In genomic region chr17:81153340-81153803, GRCh38 we compare ENCODE assay signal across 11 cellular contexts. TPM values are rescaled to one million over a fixed set of nuclear protein-coding genes. Genes with fewer than 3 reads are reported as not detected.
A peak's percentile ranks its signal among the peaks of the same experiment; 100 is the strongest.
DNase-seq lines count a peak whose midpoint lies in the region; TF ChIP-seq lines count a peak whose summit lies in the region.
"Had no signal": no experiment of that assay in that cellular context is flagged by ENCODE, and none has a peak within 500 bp of the region (broad histone marks: within the 10 kb centered on the region; RNA-seq: fewer than 3 reads in every experiment).

No MANE protein-coding gene starts in this region.

- no peaks in the 10 kb centered on the region for H4K20me1 ChIP-seq in BLaER1 treated with 17β-estradiol and CSF1 and Interleukin-3, amounts not matched to agents 10 nM and 100 nM

- H3K79me1 ChIP-seq in mesenchymal stem cell (replicated peaks; ENCODE audit: low read length, poor library complexity, severe bottlenecking): no peaks in the 10 kb centered on the region

- no peak for TF ChIP-seq CTCF in astrocyte of the spinal cord (IDR thresholded peaks at IDR 0.05; ENCODE audit: low read depth, low read length)

- H3K14ac ChIP-seq in mesenchymal stem cell (ENCODE audit: low read length in 2 of 2): no peak overlapping the region

- H2BK120ac ChIP-seq in mesenchymal stem cell (ENCODE audit: low read depth, low read length): no peak overlapping the region

- H4K8ac ChIP-seq in mesenchymal stem cell (ENCODE audit: low read length): no peak overlapping the region

- no peak overlapping the region for H3K4ac ChIP-seq in mesenchymal stem cell (ENCODE audit: low read depth in 1 of 2, low read length in 2 of 2)

- in situ Hi-C loops in astrocyte of the spinal cord (cut with HindIII; ENCODE audit: low sequenced_read_pairs) (no loop called here), HAP-1 (cut with MboI; ENCODE audit: low sequenced_read_pairs) (no loop called here)

- H2AK5ac ChIP-seq in mesenchymal stem cell (ENCODE audit: low read length, severe bottlenecking): no peak overlapping the region

- peaks cover 52 to 91% (median 61%) of the 10 kb centered on the region in 10 experiments for H3K4me1 ChIP-seq in BLaER1 treated with 17β-estradiol and CSF1 and Interleukin-3, amounts not matched to agents 10 nM and 100 nM
- H3K4me1 ChIP-seq in mesenchymal stem cell (ENCODE audit: control insufficient read depth, insufficient read depth, low read depth, low read length) (peaks cover 2% of the 10 kb centered on the region), HAP-1 (no peaks in the 10 kb centered on the region)

- WGBS in mesenchymal stem cell: 86% methylated on average over 17 of the region's 17 CpGs

- peak overlapping the region; percentile 33 to 97 (median 59) for H3K4me2 ChIP-seq in BLaER1 treated with 17β-estradiol and CSF1 and Interleukin-3, amounts not matched to agents 10 nM and 100 nM
- H3K4me2 ChIP-seq in mesenchymal stem cell (ENCODE audit: low read length, poor library complexity, severe bottlenecking): no peak overlapping the region

- no peaks in the 10 kb centered on the region for H3K36me3 ChIP-seq in BLaER1 treated with 17β-estradiol and CSF1 and Interleukin-3, amounts not matched to agents 10 nM and 100 nM
- H3K36me3 ChIP-seq in mesenchymal stem cell (ENCODE audit: control insufficient read depth in 1 of 2, insufficient read depth in 2 of 2, low read depth in 1 of 2, low read length in 2 of 2) (no peaks in the 10 kb centered on the region), HAP-1 (replicated peaks) (no peaks in the 10 kb centered on the region)

- no peak overlapping the region for H2BK15ac ChIP-seq in mesenchymal stem cell (ENCODE audit: low read depth, poor library complexity, severe bottlenecking)

- H2BK12ac ChIP-seq in mesenchymal stem cell (ENCODE audit: low read length in 2 of 2): no peak overlapping the region

- no peak overlapping the region for H3K4me3 ChIP-seq in BLaER1 treated with 17β-estradiol and CSF1 and Interleukin-3, amounts not matched to agents 10 nM and 100 nM
- H3K4me3 ChIP-seq in astrocyte of the spinal cord (ENCODE audit: low read depth, low read length) (no peak overlapping the region), mesenchymal stem cell (ENCODE audit: insufficient read depth in 1 of 2, low read depth in 1 of 2, low read length in 2 of 2) (no peak overlapping the region), HAP-1 (no peak overlapping the region)

- peak overlapping the region in 4 of 11 experiments; percentile 22 to 66 (median 62); a peak in 6 of 22 replicates for H3K9ac ChIP-seq in BLaER1 treated with 17β-estradiol and CSF1 and Interleukin-3, amounts not matched to agents 10 nM and 100 nM
- H3K9ac ChIP-seq in mesenchymal stem cell (ENCODE audit: low read length): peak overlapping the region; percentile 26

- H3K18ac ChIP-seq in mesenchymal stem cell (ENCODE audit: low read depth in 1 of 2, low read length in 2 of 2): no peak overlapping the region

- H3K9me3 ChIP-seq in BLaER1 treated with 17β-estradiol and CSF1 and Interleukin-3, amounts not matched to agents 10 nM and 100 nM (replicated peaks in 1 of 11): no peaks in the 10 kb centered on the region
- H3K9me3 ChIP-seq in mesenchymal stem cell (ENCODE audit: control insufficient read depth, low read length) (no peaks in the 10 kb centered on the region), HAP-1 (no peaks in the 10 kb centered on the region)

- no peak overlapping the region for H4K91ac ChIP-seq in mesenchymal stem cell (ENCODE audit: low read length)

- H3K27ac ChIP-seq in BLaER1 treated with 17β-estradiol and CSF1 and Interleukin-3, amounts not matched to agents 10 nM and 100 nM: peak overlapping the region in 9 of 11 experiments; percentile 8 to 85 (median 70); a peak in 12 of 22 replicates
- H3K27ac ChIP-seq in mesenchymal stem cell (ENCODE audit: low read length, poor library complexity, severe bottlenecking): no peak overlapping the region

- peaks cover 0 to 7% (median 0%) of the 10 kb centered on the region in 11 experiments; a peak in 1 of 22 replicates for H3K27me3 ChIP-seq in BLaER1 treated with 17β-estradiol and CSF1 and Interleukin-3, amounts not matched to agents 10 nM and 100 nM
- H3K27me3 ChIP-seq in mesenchymal stem cell (ENCODE audit: control insufficient read depth in 1 of 2, insufficient read depth in 1 of 2, low read length in 2 of 2) (peaks cover 29 to 47% of the 10 kb centered on the region in 2 experiments), HAP-1 (ENCODE audit: low read depth) (no peaks in the 10 kb centered on the region)

- no peak overlapping the region for H3K23ac ChIP-seq in mesenchymal stem cell (ENCODE audit: low read length in 2 of 2)

- H2AFZ ChIP-seq in mesenchymal stem cell (ENCODE audit: low read depth, low read length): no peak overlapping the region

- peak; percentile 85 for DNase-seq in LHCN-M2 (ENCODE audit: low read depth)
- DNase-seq in astrocyte of the spinal cord (ENCODE audit: low read depth, low spot score): peak; percentile 35
- no peak for DNase-seq in mesenchymal stem cell
- DNase-seq in HAP-1 (ENCODE audit: low spot score in 2 of 2): no peak
- DNase-seq in effector CD8-positive, alpha-beta T cell (lab: John Stamatoyannopoulos, UW): no peak
- DNase-seq in NCI-H2081 treated with DMSO at 0.1 percent for 48 hours (lab: John Stamatoyannopoulos, UW): no peak
- no peak for DNase-seq in NCI-H526 treated with DMSO at 0.1 percent for 48 hours (lab: John Stamatoyannopoulos, UW)
- DNase-seq: NCI-H1105 had no signal

- no peak overlapping the region for H2BK5ac ChIP-seq in mesenchymal stem cell (ENCODE audit: low read depth, low read length, poor library complexity, severe bottlenecking)

RNA-seq across cellular contexts. Expression of gene PVALEF, which starts 11.9 kb away (rescaled TPM):
- total RNA-seq in LHCN-M2 (2014; rRNA removed): not detected in 2 replicates
- polyA plus RNA-seq in LHCN-M2 (2012): not detected
- polyA plus RNA-seq in mesenchymal stem cell (2013, experiment 1 of 2): not detected
- not detected for polyA plus RNA-seq in mesenchymal stem cell (2013, experiment 2 of 2)
- total RNA-seq: epithelial cell of proximal tubule, mononuclear cell had no signal

RNA-seq across cellular contexts. Expression of gene AATK, which starts 12.6 kb away (rescaled TPM):
- total RNA-seq in LHCN-M2 (2014; rRNA removed): 0.06 and 0.23 TPM in 2 replicates
- 0.11 TPM for polyA plus RNA-seq in LHCN-M2 (2012)
- 0.29 TPM for polyA plus RNA-seq in mesenchymal stem cell (2013, experiment 1 of 2)
- 0.40 TPM for polyA plus RNA-seq in mesenchymal stem cell (2013, experiment 2 of 2)

Comparison
In these comparisons a context has a peak if more than half of its experiments do, and no peak if none do; other contexts are left out.
1. DNase-seq: peak in LHCN-M2 (single experiment) and astrocyte of the spinal cord (single experiment); none in mesenchymal stem cell (single experiment), HAP-1 (0 of 2), effector CD8-positive, alpha-beta T cell (single experiment), NCI-H2081 treated with DMSO at 0.1 percent for 48 hours (single experiment) and NCI-H526 treated with DMSO at 0.1 percent for 48 hours (single experiment).